In genomic region chr9:89452561-89452960, GRCh38 we compare ENCODE assay signal across 24 cellular contexts. TPM values are rescaled to one million over a fixed set of nuclear protein-coding genes. Genes with fewer than 3 reads are reported as not detected.
DNase-seq lines count a peak whose midpoint lies in the region; ATAC-seq and TF ChIP-seq lines count a peak whose summit lies in the region.
"Had no signal": no experiment of that assay in that cellular context is flagged by ENCODE, and none has a peak within 500 bp of the region (broad histone marks: within the 10 kb centered on the region; RNA-seq: fewer than 3 reads in every experiment).

No MANE protein-coding gene starts in this region.

- H2BK120ac ChIP-seq in H9 (ENCODE audit: low read depth, low read length, poor library complexity, severe bottlenecking): no peak overlapping the region

- H3K4ac ChIP-seq in H9 (ENCODE audit: low read depth, low read length): no peak overlapping the region

- no peak overlapping the region for H3T11ph ChIP-seq in H9 (ENCODE audit: low read length)

- H3K27me3 ChIP-seq in H9 (ENCODE audit: insufficient read depth, low read length): no peaks in the 10 kb centered on the region
- H3K27me3 ChIP-seq: brain microvascular endothelial cell had no signal

- peak overlapping the region; percentile 41 for H3K27ac Mint-ChIP-seq in T-helper 1 cell treated with Interleukin-12 subunit alpha and Interleukin-12 subunit beta and Interleukin-4 antibody, amounts not matched to agents 30 μg/mL and 1 μg/mL, for 36 hours
- H3K27ac Mint-ChIP-seq in H9: peak overlapping the region in 2 of 3 experiments; percentile 83 to 84; a peak in 3 of 7 replicates
- peak overlapping the region; percentile 87 for H3K27ac Mint-ChIP-seq in activated naive CD8-positive, alpha-beta T cell treated with anti-CD3 and anti-CD28 coated beads for 36 hours
- peak overlapping the region; percentile 70 to 71 for H3K27ac Mint-ChIP-seq in natural killer cell

- H3K79me1 ChIP-seq in H9 (ENCODE audit: insufficient read depth, low read depth, low read length, poor library complexity, severe bottlenecking): no peaks in the 10 kb centered on the region

- H3K9me3 Mint-ChIP-seq in T-helper 1 cell treated with Interleukin-12 subunit alpha and Interleukin-12 subunit beta and Interleukin-4 antibody, amounts not matched to agents 30 μg/mL and 1 μg/mL, for 36 hours: no peaks in the 10 kb centered on the region
- H3K9me3 Mint-ChIP-seq in H9: no peaks in the 10 kb centered on the region
- no peaks in the 10 kb centered on the region for H3K9me3 Mint-ChIP-seq in activated naive CD8-positive, alpha-beta T cell treated with anti-CD3 and anti-CD28 coated beads for 36 hours
- H3K9me3 Mint-ChIP-seq in natural killer cell: no peaks in the 10 kb centered on the region

- no peak overlapping the region for H2BK12ac ChIP-seq in H9 (ENCODE audit: insufficient read length, low read depth, low read length)

- intact Hi-C loops in natural killer cell (cut with micrococcal nuclease): no loop called here

- H3K27ac ChIP-seq in H9 (ENCODE audit: insufficient read length, low read depth, low read length): no peak overlapping the region
- H3K27ac ChIP-seq: brain microvascular endothelial cell, coronary artery, GM23248, KMS-11 had no signal

- H3K56ac ChIP-seq in H9 (ENCODE audit: insufficient read length, low read depth, low read length): no peak overlapping the region

- peaks cover 4% of the 10 kb centered on the region; the same call in 1 of the 2 replicates for H3K79me2 ChIP-seq in H9 (ENCODE audit: insufficient read depth, low read length)

- TF ChIP-seq CTCF in H9 (conservative IDR thresholded peaks at IDR 0.05): no peak
- no peak for TF ChIP-seq CTCF in natural killer cell (IDR thresholded peaks at IDR 0.05)

- H3K27me3 Mint-ChIP-seq in T-helper 1 cell treated with Interleukin-12 subunit alpha and Interleukin-12 subunit beta and Interleukin-4 antibody, amounts not matched to agents 30 μg/mL and 1 μg/mL, for 36 hours (ENCODE audit: low read depth): no peaks in the 10 kb centered on the region
- H3K27me3 Mint-ChIP-seq in H9 (ENCODE audit: low read depth) (no peaks in the 10 kb centered on the region), natural killer cell (ENCODE audit: low read depth in 2 of 2) (no peaks in the 10 kb centered on the region)
- no peaks in the 10 kb centered on the region for H3K27me3 Mint-ChIP-seq in activated naive CD8-positive, alpha-beta T cell treated with anti-CD3 and anti-CD28 coated beads for 36 hours

- no peak overlapping the region for H3K18ac ChIP-seq in H9 (ENCODE audit: insufficient read length, low read depth, low read length)

- no peak overlapping the region for H4K8ac ChIP-seq in H9 (replicated peaks; ENCODE audit: insufficient read length, low read depth, low read length)

- H3K14ac ChIP-seq in H9 (ENCODE audit: insufficient read depth, low read length): no peak overlapping the region

- no peak overlapping the region for H3K4me2 ChIP-seq in H9 (ENCODE audit: insufficient read depth, insufficient read length, low read length)
- H3K4me2 ChIP-seq: KMS-11 had no signal

- no peaks in the 10 kb centered on the region for H3K23me2 ChIP-seq in H9 (ENCODE audit: insufficient read length, low read depth, low read length, poor library complexity, severe bottlenecking)

- H4K91ac ChIP-seq in H9 (ENCODE audit: insufficient read length, low read depth, low read length): no peak overlapping the region

- H2AK5ac ChIP-seq in H9 (ENCODE audit: insufficient read length, low read length): no peak overlapping the region

- no peak overlapping the region for H2BK5ac ChIP-seq in H9 (ENCODE audit: insufficient read length, low read length)

- no peak overlapping the region for H3K4me3 Mint-ChIP-seq in T-helper 1 cell treated with Interleukin-12 subunit alpha and Interleukin-12 subunit beta and Interleukin-4 antibody, amounts not matched to agents 30 μg/mL and 1 μg/mL, for 36 hours
- H3K4me3 Mint-ChIP-seq in H9 (no peak overlapping the region), natural killer cell (peak overlapping the region; percentile 61)
- no peak overlapping the region for H3K4me3 Mint-ChIP-seq in activated naive CD8-positive, alpha-beta T cell treated with anti-CD3 and anti-CD28 coated beads for 36 hours

- no peak for DNase-seq in T-helper 1 cell
- DNase-seq in H9: no peak
- no peak for DNase-seq in activated naive CD8-positive, alpha-beta T cell treated with anti-CD3 and anti-CD28 coated beads for 36 hours
- no peak for DNase-seq in natural killer cell
- no peak for DNase-seq in HT-29 (ENCODE audit: low spot score)
- DNase-seq in NCI-H510A (lab: John Stamatoyannopoulos, UW): no peak
- DNase-seq in NK-92 (lab: John Stamatoyannopoulos, UW; ENCODE audit: unreplicated experiment): no peak
- DNase-seq: 8988T; activated CD4-positive, alpha-beta T cell treated with anti-CD3 and anti-CD28 coated beads, Interleukin-2, amount 50 U/mL, for 48 hours; activated T-cell treated with anti-CD3 and anti-CD28 coated beads, Interleukin-2, amount 50 U/mL, for 1 hour; AML-193; brain microvascular endothelial cell; Caco-2; GM23248; NCI-H1694; NCI-H774; occipital lobe; small intestine; stimulated activated CD4-positive, alpha-beta T cell treated with anti-CD3 and anti-CD28 coated beads, Interleukin-2, amount 100 ng/mL, for 48 hours; stimulated activated naive CD4-positive, alpha-beta T cell treated with Interleukin-2 at 50 U/mL for 16 hours; trophoblast cell had no signal

- no peak overlapping the region for H3K9ac ChIP-seq in H9 (ENCODE audit: extremely low read depth, insufficient read length, low read length)
- H3K9ac ChIP-seq: GM23248, KMS-11 had no signal

- no peak overlapping the region for H2BK15ac ChIP-seq in H9 (ENCODE audit: low read depth, low read length)

- H3K4me1 Mint-ChIP-seq in T-helper 1 cell treated with Interleukin-12 subunit alpha and Interleukin-12 subunit beta and Interleukin-4 antibody, amounts not matched to agents 30 μg/mL and 1 μg/mL, for 36 hours (ENCODE audit: low read depth): peaks cover 77% of the 10 kb centered on the region
- H3K4me1 Mint-ChIP-seq in H9 (peaks cover 7 to 14% of the 10 kb centered on the region in 2 experiments; a peak in 3 of 4 replicates), natural killer cell (peaks cover 73 to 87% of the 10 kb centered on the region in 2 donors)
- H3K4me1 Mint-ChIP-seq in activated naive CD8-positive, alpha-beta T cell treated with anti-CD3 and anti-CD28 coated beads for 36 hours: peaks cover 86% of the 10 kb centered on the region

- H2BK20ac ChIP-seq in H9 (ENCODE audit: low read depth, low read length, poor library complexity, severe bottlenecking): no peak overlapping the region

- 0 out of 2 replicates have a peak, but pooled peaks cover 2% of the 10 kb centered on the region for H3K4me1 ChIP-seq in H9 (ENCODE audit: insufficient read depth, low read length)
- H3K4me1 ChIP-seq: Caco-2 had no signal

- H4K5ac ChIP-seq in H9 (ENCODE audit: insufficient read length, low read depth, low read length): no peak overlapping the region

- no CpG with 5 or more reads among the region's 7 CpGs for WGBS in H9 (ENCODE audit: extremely low coverage, insufficient read length, low lambda C conversion rate)

- no peak for ATAC-seq in natural killer cell

- peaks cover 57% of the 10 kb centered on the region for H3K36me3 Mint-ChIP-seq in T-helper 1 cell treated with Interleukin-12 subunit alpha and Interleukin-12 subunit beta and Interleukin-4 antibody, amounts not matched to agents 30 μg/mL and 1 μg/mL, for 36 hours (ENCODE audit: low read depth)
- H3K36me3 Mint-ChIP-seq in H9 (ENCODE audit: insufficient read depth in 1 of 3, low read depth in 3 of 3): peaks cover 13 to 33% (median 31%) of the 10 kb centered on the region in 3 experiments
- peaks cover 78% of the 10 kb centered on the region for H3K36me3 Mint-ChIP-seq in activated naive CD8-positive, alpha-beta T cell treated with anti-CD3 and anti-CD28 coated beads for 36 hours
- H3K36me3 Mint-ChIP-seq in natural killer cell: peaks cover 8% of the 10 kb centered on the region

- H4K20me1 ChIP-seq in H9 (ENCODE audit: control insufficient read depth, insufficient read depth, insufficient read length): no peaks in the 10 kb centered on the region

- H3K9me3 ChIP-seq in H9 (ENCODE audit: control insufficient read depth, low read depth, low read length): no peaks in the 10 kb centered on the region
- H3K9me3 ChIP-seq: Caco-2 had no signal

- no peak overlapping the region for H2AFZ ChIP-seq in H9 (ENCODE audit: low read length)
- H2AFZ ChIP-seq: GM23248 had no signal

- H3K23ac ChIP-seq in H9 (ENCODE audit: insufficient read length, low read depth, low read length): no peak overlapping the region

RNA-seq across cellular contexts. Expression of gene SEMA4D, which starts 45.4 kb away (rescaled TPM):
- total RNA-seq in H9 (2021) (41.8 and 47.2 TPM in 2 replicates), natural killer cell (100 to 1,000 TPM; 354 to 448 (median 420) TPM)
- 100 to 1,000 TPM; 239 to 245 TPM for total RNA-seq in activated naive CD8-positive, alpha-beta T cell treated with anti-CD3 and anti-CD28 coated beads for 36 hours
- 13.2 and 18.5 TPM in 2 replicates for total RNA-seq in HT-29 (2014; rRNA removed; shearing (Covaris generic))
